ENCODE assay signal across 17 cellular contexts in the genomic region with DNA sequence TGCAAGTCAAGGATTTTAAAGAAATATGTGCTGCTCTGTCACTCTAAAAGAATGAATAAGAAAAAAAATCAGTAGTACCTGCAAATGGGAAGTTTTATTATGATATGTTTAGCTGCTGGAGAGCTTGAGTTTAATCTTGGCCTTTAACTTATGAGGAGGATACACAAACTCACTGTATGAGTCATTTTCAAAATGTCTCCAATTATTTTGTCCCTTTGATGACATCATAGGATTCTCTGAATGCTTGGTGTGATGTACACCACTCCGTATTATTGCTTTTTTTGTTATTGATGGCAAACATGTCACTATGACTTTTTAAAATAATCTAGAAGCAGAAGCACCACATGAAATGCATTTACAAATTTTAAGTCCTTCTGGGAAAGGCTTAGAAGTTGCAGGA.
DNase-seq lines count a peak whose midpoint lies in the region; FAIRE-seq and TF ChIP-seq lines count a peak whose summit lies in the region.
"Had no signal": no experiment of that assay in that cellular context is flagged by ENCODE, and none has a peak within 500 bp of the region (broad histone marks: within the 10 kb centered on the region; RNA-seq: fewer than 3 reads in every experiment).

No MANE protein-coding gene starts in this region.

- H3K27ac Mint-ChIP-seq in endodermal cell: no peak overlapping the region
- H3K27ac Mint-ChIP-seq: activated CD8-positive, alpha-beta memory T cell treated with anti-CD3 and anti-CD28 coated beads, Interleukin-2, amount 10 ng/mL, durations not matched to agents 7 days and 5 days; activated naive CD4-positive, alpha-beta T cell treated with anti-CD3 and anti-CD28 coated beads for 36 hours had no signal

- H3K36me3 ChIP-seq in bronchial epithelial cell (ENCODE audit: control insufficient read depth, insufficient read depth, low read length) (no peaks in the 10 kb centered on the region), endodermal cell (ENCODE audit: control insufficient read depth, insufficient read depth, low read length) (no peaks in the 10 kb centered on the region)
- H3K36me3 ChIP-seq: left lung, prostate gland had no signal

- no peaks in the 10 kb centered on the region for H3K27me3 Mint-ChIP-seq in endodermal cell (ENCODE audit: insufficient read depth)
- H3K27me3 Mint-ChIP-seq: activated CD8-positive, alpha-beta memory T cell treated with anti-CD3 and anti-CD28 coated beads, Interleukin-2, amount 10 ng/mL, durations not matched to agents 7 days and 5 days had no signal

- H3K36me3 Mint-ChIP-seq in endodermal cell (ENCODE audit: low read depth): peaks cover 23% of the 10 kb centered on the region

- no peak overlapping the region for H3K4me3 Mint-ChIP-seq in endodermal cell
- H3K4me3 Mint-ChIP-seq: activated CD8-positive, alpha-beta memory T cell treated with anti-CD3 and anti-CD28 coated beads, Interleukin-2, amount 10 ng/mL, durations not matched to agents 7 days and 5 days; activated naive CD4-positive, alpha-beta T cell treated with anti-CD3 and anti-CD28 coated beads for 36 hours had no signal

- H3K4me1 Mint-ChIP-seq in endodermal cell: peaks cover 2% of the 10 kb centered on the region

- peaks cover 10% of the 10 kb centered on the region for H3K9me3 Mint-ChIP-seq in endodermal cell
- H3K9me3 Mint-ChIP-seq: activated naive CD4-positive, alpha-beta T cell treated with anti-CD3 and anti-CD28 coated beads for 36 hours had no signal

- no peak overlapping the region for H3K9ac ChIP-seq in endodermal cell (ENCODE audit: extremely low read depth, low read length, poor library complexity, severe bottlenecking)
- H3K9ac ChIP-seq: BLaER1 treated with 17β-estradiol and CSF1 and Interleukin-3, amounts not matched to agents 10 nM and 100 nM had no signal

- H3K4me3 ChIP-seq in bronchial epithelial cell (ENCODE audit: low read depth, low read length) (no peak overlapping the region), endodermal cell (ENCODE audit: low read length) (no peak overlapping the region)
- H3K4me3 ChIP-seq: BLaER1 treated with 17β-estradiol and CSF1 and Interleukin-3, amounts not matched to agents 10 nM and 100 nM; left lung; prostate gland had no signal

- H3K9me3 ChIP-seq in endodermal cell (ENCODE audit: control insufficient read depth, low read length): no peaks in the 10 kb centered on the region
- H3K9me3 ChIP-seq: left lung, prostate gland had no signal

- WGBS in endodermal cell (ENCODE audit: insufficient coverage in 1 of 2, insufficient read length in 1 of 2), 2 experiments: 83 to 100% methylated on average over 1 of the region's 1 CpG

- TF ChIP-seq CTCF in bronchial epithelial cell (IDR thresholded peaks at IDR 0.05; ENCODE audit: insufficient read depth, low read length, severe bottlenecking): no peak
- TF ChIP-seq CTCF in endodermal cell (conservative IDR thresholded peaks at IDR 0.05): no peak

- H3K27me3 ChIP-seq in bronchial epithelial cell (ENCODE audit: control insufficient read depth, insufficient read depth, low read length) (no peaks in the 10 kb centered on the region), endodermal cell (ENCODE audit: control insufficient read depth, insufficient read depth, low read length, poor library complexity, severe bottlenecking) (no peaks in the 10 kb centered on the region)
- H3K27me3 ChIP-seq: BLaER1 treated with 17β-estradiol and CSF1 and Interleukin-3, amounts not matched to agents 10 nM and 100 nM; left lung had no signal

- H3K27ac ChIP-seq in endodermal cell (ENCODE audit: low read depth, low read length): no peak overlapping the region
- H3K27ac ChIP-seq: BLaER1 treated with 17β-estradiol and CSF1 and Interleukin-3, amounts not matched to agents 10 nM and 100 nM; left lung; prostate gland had no signal

- no peaks in the 10 kb centered on the region for H3K4me1 ChIP-seq in endodermal cell (ENCODE audit: control insufficient read depth, insufficient read depth, low read length)
- H3K4me1 ChIP-seq: prostate gland had no signal

- no peak for FAIRE-seq in bronchial epithelial cell (lab: Jason Lieb, UNC)

- intact Hi-C loops in posterior vena cava (cut with DNase I): loop anchor here in 1 of 2 donors (5.0 kb wide), 1 partner anchor 167 kb away; no protein-coding TSS in a partner anchor

- DNase-seq in GM03348 (ENCODE audit: low spot score) (peak; percentile 52), M059J (ENCODE audit: low read depth) (peak; percentile 82), bronchial epithelial cell (ENCODE audit: low read depth) (peak; percentile 41), myocyte (ENCODE audit: low read depth) (peak; percentile 38), posterior vena cava (ENCODE audit: low spot score) (no peak), endodermal cell (no peak)
- no peak for DNase-seq in activated CD4-positive, CD25-positive, alpha-beta regulatory T cell (lab: John Stamatoyannopoulos, UW)
- DNase-seq in stimulated activated naive CD4-positive, alpha-beta T cell treated with Interleukin-2 at 50 U/mL for 16 hours (lab: John Stamatoyannopoulos, UW): no peak
- DNase-seq: activated CD8-positive, alpha-beta memory T cell treated with anti-CD3 and anti-CD28 coated beads, Interleukin-2, amount 10 ng/mL, durations not matched to agents 7 days and 5 days; activated naive CD4-positive, alpha-beta T cell treated with anti-CD3 and anti-CD28 coated beads for 36 hours; cerebellar nuclear complex; erythroblast; hypothalamus; left lung; NCI-H2171 had no signal

Comparison
In these comparisons a context has a peak if more than half of its experiments do, and no peak if none do; other contexts are left out.
1. DNase-seq: peak in GM03348 (single experiment), M059J (single experiment), bronchial epithelial cell (single experiment) and myocyte (single experiment); none in posterior vena cava (single experiment), activated CD4-positive, CD25-positive, alpha-beta regulatory T cell (0 of 4), stimulated activated naive CD4-positive, alpha-beta T cell treated with Interleukin-2 at 50 U/mL for 16 hours (single experiment) and endodermal cell (single experiment).